ENCODE assay signal across 11 cellular contexts in the genomic region with DNA sequence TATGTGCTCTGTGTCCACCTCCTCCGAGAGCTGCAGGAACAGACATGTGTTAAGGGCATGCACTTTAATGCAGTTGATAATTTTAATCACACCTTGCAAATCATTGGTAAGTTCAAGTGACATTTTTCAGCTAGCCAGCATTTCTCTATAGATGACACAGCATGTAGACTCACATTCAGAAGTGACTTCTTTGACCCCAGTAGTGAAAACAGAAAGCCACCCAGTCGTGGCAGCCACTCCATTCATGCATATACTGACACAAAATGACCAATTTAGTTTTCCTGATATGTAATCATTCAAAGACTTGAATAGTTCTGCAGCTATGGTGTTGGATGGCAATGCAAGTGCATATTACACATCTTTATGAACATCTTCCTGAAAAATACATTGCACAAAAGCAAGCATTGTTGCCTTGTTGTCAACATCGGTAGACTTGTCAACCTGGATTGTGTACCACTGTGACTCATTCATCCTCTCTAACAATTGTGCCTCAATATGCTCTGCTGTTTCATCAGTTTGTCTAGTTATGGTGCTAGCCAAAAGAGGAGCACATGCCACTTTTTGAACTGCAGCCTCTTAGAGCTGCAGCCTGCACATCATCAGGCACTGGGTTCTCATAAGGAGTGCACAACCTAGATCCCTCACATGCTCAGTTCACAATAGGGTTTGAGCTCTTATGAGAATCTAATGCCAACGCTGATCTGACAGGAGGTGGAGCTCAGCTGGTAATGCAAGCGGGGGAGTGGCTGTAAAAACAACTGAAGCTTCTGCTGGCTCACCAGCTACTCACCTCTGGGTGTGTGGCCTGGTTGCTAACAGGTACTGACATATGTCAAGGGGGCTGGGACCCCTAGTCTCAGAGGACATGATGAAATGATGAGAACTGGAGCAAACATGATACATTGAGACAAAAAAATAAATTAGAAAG.
DNase-seq lines count a peak whose midpoint lies in the region; ATAC-seq, FAIRE-seq and TF ChIP-seq lines count a peak whose summit lies in the region.
"Had no signal": no experiment of that assay in that cellular context is flagged by ENCODE, and none has a peak within 500 bp of the region (broad histone marks: within the 10 kb centered on the region; RNA-seq: fewer than 3 reads in every experiment).

No MANE protein-coding gene starts in this region.

- no peak overlapping the region for H3K4me3 ChIP-seq in GM23248
- H3K4me3 ChIP-seq: transverse colon had no signal

- H3K9me3 ChIP-seq in GM23248 (ENCODE audit: low read depth), result no peaks in the 10 kb centered on the region
- H3K9me3 ChIP-seq: transverse colon had no signal

- no peak for TF ChIP-seq POLR2A in GM12892 (IDR thresholded peaks at IDR 0.05; ENCODE audit: low read depth, low read length)

- no peak overlapping the region for H3K27ac ChIP-seq in GM23248
- H3K27ac ChIP-seq: KMS-11, transverse colon had no signal

- no peaks in the 10 kb centered on the region for H3F3A ChIP-seq in GM23248 (ENCODE audit: insufficient read depth)

- 3 to 5% methylated on average over 5 of the region's 5 CpGs for WGBS in GM23248 (ENCODE audit: low coverage in 1 of 2, low lambda C conversion rate in 2 of 2, missing lambda C conversion rate in 2 of 2), 2 experiments

- H3K4me2 ChIP-seq in GM23248 (ENCODE audit: unreplicated experiment), result no peak overlapping the region
- H3K4me2 ChIP-seq: KMS-11 had no signal

- in situ Hi-C loops in GM23248 (cut with MboI), result no loop called here

- peak; percentile 90 for FAIRE-seq in GM12892 (lab: Jason Lieb, UNC)

- no peaks in the 10 kb centered on the region for H4K20me1 ChIP-seq in GM23248 (ENCODE audit: insufficient read depth)

- H3K27me3 ChIP-seq in GM23248 (replicated peaks; ENCODE audit: insufficient read depth), result no peaks in the 10 kb centered on the region
- H3K27me3 ChIP-seq: transverse colon had no signal

- no peak overlapping the region for H2AFZ ChIP-seq in GM23248

- no peak for DNase-seq in GM12892 (ENCODE audit: insufficient read length)
- DNase-seq in HT1080 (ENCODE audit: low read depth), result peak; percentile 25
- DNase-seq in mesenteric fat pad (ENCODE audit: low spot score), result no peak
- DNase-seq in activated effector memory CD4-positive, alpha-beta T cell treated with anti-CD3 and anti-CD28 coated beads, Interleukin-2, amount 50 U/mL, for 16 hours, result no peak
- DNase-seq in iPS-NIHi11 (ENCODE audit: low spot score), result no peak
- DNase-seq in GM23248, result no peak
- DNase-seq: effector memory CD8-positive, alpha-beta T cell; transverse colon had no signal

- H3K9ac ChIP-seq in GM23248, result no peak overlapping the region
- H3K9ac ChIP-seq: KMS-11 had no signal

- H3K36me3 ChIP-seq in GM23248 (ENCODE audit: low read depth), result no peaks in the 10 kb centered on the region
- H3K36me3 ChIP-seq: transverse colon had no signal

- H3K9me2 ChIP-seq in GM23248 (ENCODE audit: insufficient read depth), result no peaks in the 10 kb centered on the region

- ATAC-seq in GM19397 (IDR thresholded peaks at IDR 0.05; ENCODE audit: unreplicated experiment) (peak; percentile 96), HG02884 (IDR thresholded peaks at IDR 0.05; ENCODE audit: unreplicated experiment) (peak; percentile 98)
- ATAC-seq: effector memory CD8-positive, alpha-beta T cell had no signal

- no peaks in the 10 kb centered on the region for H3K79me2 ChIP-seq in GM23248 (ENCODE audit: insufficient read depth)

- no peaks in the 10 kb centered on the region for H3K4me1 ChIP-seq in GM23248 (ENCODE audit: insufficient read depth)
- H3K4me1 ChIP-seq: transverse colon had no signal
